In genomic region chr10:75231672-75232581, GRCh38 we compare ENCODE assay signal across 8 cellular contexts. TPM values are rescaled to one million over a fixed set of nuclear protein-coding genes. Genes with fewer than 3 reads are reported as not detected.
DNase-seq lines count a peak whose midpoint lies in the region; ATAC-seq and TF ChIP-seq lines count a peak whose summit lies in the region.
"Had no signal": no experiment of that assay in that cellular context is flagged by ENCODE, and none has a peak within 500 bp of the region (broad histone marks: within the 10 kb centered on the region; RNA-seq: fewer than 3 reads in every experiment).

No MANE protein-coding gene starts in this region.

- TF ChIP-seq CTCF in GM12865 (IDR thresholded peaks at IDR 0.05; ENCODE audit: insufficient read depth, low read depth, low read length, missing control alignments): no peak

- H3K9me3 ChIP-seq in CD4-positive, CD25-positive, alpha-beta regulatory T cell (ENCODE audit: control insufficient read depth in 2 of 2, low read length in 2 of 2): no peaks in the 10 kb centered on the region

- peaks cover 24% of the 10 kb centered on the region for H3K4me1 ChIP-seq in CD4-positive, CD25-positive, alpha-beta regulatory T cell (ENCODE audit: control insufficient read depth, insufficient read depth, low read length, poor library complexity, severe bottlenecking)

- POLR2A ChIA-PET in activated CD8-positive, alpha-beta T cell treated with anti-CD3 and anti-CD28 coated beads, Interleukin-2, amount 10 ng/mL, durations not matched to agents 7 days and 5 days (lab: Charles Lee): interaction anchor here (0.5 to 5.8 kb wide), 3 partner anchors 21 to 120 kb away, joined by 3 to 61 read pairs (median 7); partner anchors contain the start of genes SAMD8 and VDAC2

- CTCF ChIA-PET in activated CD8-positive, alpha-beta T cell treated with anti-CD3 and anti-CD28 coated beads, Interleukin-2, amount 10 ng/mL, durations not matched to agents 7 days and 5 days (lab: Charles Lee): interaction anchor here (1.1 to 12.8 kb wide), 11 partner anchors 10 to 988 kb away, joined by 3 to 279 read pairs (median 6); partner anchors contain the start of genes SAMD8 and VDAC2

- no peak for ATAC-seq in CD4-positive, CD25-positive, alpha-beta regulatory T cell (ENCODE audit: low read depth in 2 of 2)
- ATAC-seq in activated CD8-positive, alpha-beta T cell treated with anti-CD3 and anti-CD28 coated beads, Interleukin-2, amount 10 ng/mL, durations not matched to agents 7 days and 5 days: no peak
- ATAC-seq in naive B cell (ENCODE audit: low read depth in 2 of 2) (no peak), HG02938 (IDR thresholded peaks at IDR 0.05; ENCODE audit: unreplicated experiment) (no peak)

- DNase-seq in CD4-positive, CD25-positive, alpha-beta regulatory T cell: no peak
- DNase-seq in GM12865 (ENCODE audit: low read depth) (peak; percentile 24), naive B cell (no peak), COLO829 (ENCODE audit: low spot score) (no peak), SHP77 treated with DMSO at 0.1 percent for 48 hours (lab: John Stamatoyannopoulos, UW) (no peak)
- no peak for DNase-seq in activated CD8-positive, alpha-beta T cell treated with anti-CD3 and anti-CD28 coated beads, Interleukin-2, amount 10 ng/mL, durations not matched to agents 7 days and 5 days
- DNase-seq: NCI-H187 treated with DMSO at 0.1 percent for 48 hours had no signal

- peaks cover 17% of the 10 kb centered on the region for H3K36me3 Mint-ChIP-seq in CD4-positive, CD25-positive, alpha-beta regulatory T cell
- peaks cover 51% of the 10 kb centered on the region for H3K36me3 Mint-ChIP-seq in activated CD8-positive, alpha-beta T cell treated with anti-CD3 and anti-CD28 coated beads, Interleukin-2, amount 10 ng/mL, durations not matched to agents 7 days and 5 days (ENCODE audit: low read depth)
- H3K36me3 Mint-ChIP-seq in naive B cell: peaks cover 0 to 10% of the 10 kb centered on the region in 2 donors

- H3K27me3 ChIP-seq in CD4-positive, CD25-positive, alpha-beta regulatory T cell (ENCODE audit: control insufficient read depth, insufficient read depth, low read length): no peaks in the 10 kb centered on the region

- H3K27me3 Mint-ChIP-seq in CD4-positive, CD25-positive, alpha-beta regulatory T cell: no peaks in the 10 kb centered on the region
- no peaks in the 10 kb centered on the region for H3K27me3 Mint-ChIP-seq in activated CD8-positive, alpha-beta T cell treated with anti-CD3 and anti-CD28 coated beads, Interleukin-2, amount 10 ng/mL, durations not matched to agents 7 days and 5 days (ENCODE audit: low read depth)
- H3K27me3 Mint-ChIP-seq in naive B cell: no peaks in the 10 kb centered on the region

- peak overlapping the region; percentile 76 for H3K27ac ChIP-seq in CD4-positive, CD25-positive, alpha-beta regulatory T cell (ENCODE audit: insufficient read depth, low read length, poor library complexity, severe bottlenecking)

- H3K4me1 Mint-ChIP-seq in CD4-positive, CD25-positive, alpha-beta regulatory T cell: peaks cover 10 to 42% (median 32%) of the 10 kb centered on the region in 4 donors
- H3K4me1 Mint-ChIP-seq in activated CD8-positive, alpha-beta T cell treated with anti-CD3 and anti-CD28 coated beads, Interleukin-2, amount 10 ng/mL, durations not matched to agents 7 days and 5 days (ENCODE audit: low read depth): peaks cover 46% of the 10 kb centered on the region
- peaks cover 15 to 31% (median 26%) of the 10 kb centered on the region in 3 donors for H3K4me1 Mint-ChIP-seq in naive B cell

- no peak overlapping the region for H3K4me3 ChIP-seq in CD4-positive, CD25-positive, alpha-beta regulatory T cell (ENCODE audit: low read depth, low read length)
- no peak overlapping the region for H3K4me3 ChIP-seq in GM12865 (ENCODE audit: low read depth, low read length)

- peaks cover 33% of the 10 kb centered on the region for H3K36me3 ChIP-seq in CD4-positive, CD25-positive, alpha-beta regulatory T cell (ENCODE audit: control insufficient read depth, insufficient read depth, low read length)

- no peaks in the 10 kb centered on the region for H3K9me3 Mint-ChIP-seq in CD4-positive, CD25-positive, alpha-beta regulatory T cell
- no peaks in the 10 kb centered on the region for H3K9me3 Mint-ChIP-seq in activated CD8-positive, alpha-beta T cell treated with anti-CD3 and anti-CD28 coated beads, Interleukin-2, amount 10 ng/mL, durations not matched to agents 7 days and 5 days (ENCODE audit: insufficient read depth)
- no peaks in the 10 kb centered on the region for H3K9me3 Mint-ChIP-seq in naive B cell

- H3K27ac Mint-ChIP-seq in CD4-positive, CD25-positive, alpha-beta regulatory T cell: peak overlapping the region; percentile 10 to 94 (median 91)
- H3K27ac Mint-ChIP-seq in activated CD8-positive, alpha-beta T cell treated with anti-CD3 and anti-CD28 coated beads, Interleukin-2, amount 10 ng/mL, durations not matched to agents 7 days and 5 days: peak overlapping the region; percentile 89
- peak overlapping the region in 5 of 6 donors; percentile 19 to 97 (median 86) for H3K27ac Mint-ChIP-seq in naive B cell

- H3K4me3 Mint-ChIP-seq in CD4-positive, CD25-positive, alpha-beta regulatory T cell: peak overlapping the region in 3 of 4 donors; percentile 16 to 87 (median 44)
- H3K4me3 Mint-ChIP-seq in activated CD8-positive, alpha-beta T cell treated with anti-CD3 and anti-CD28 coated beads, Interleukin-2, amount 10 ng/mL, durations not matched to agents 7 days and 5 days: no peak overlapping the region
- peak overlapping the region in 5 of 8 donors; percentile 25 to 85 (median 45) for H3K4me3 Mint-ChIP-seq in naive B cell

RNA-seq across cellular contexts. Expression of gene COMTD1, which starts 3.8 kb away (rescaled TPM):
- 21.1 TPM for total RNA-seq in CD4-positive, CD25-positive, alpha-beta regulatory T cell
- polyA plus RNA-seq in CD4-positive, CD25-positive, alpha-beta regulatory T cell: 10 to 100 TPM; 20.0 to 35.0 (median 22.8) TPM
- 10 to 100 TPM; 58.6 to 62.5 TPM for total RNA-seq in activated CD8-positive, alpha-beta T cell treated with anti-CD3 and anti-CD28 coated beads, Interleukin-2, amount 10 ng/mL, durations not matched to agents 7 days and 5 days
- polyA plus RNA-seq in naive B cell (ENCODE audit: low read depth in 6 of 6): 1 to 10 TPM; 3.1 to 7.0 (median 6.0) TPM

RNA-seq across cellular contexts. Expression of gene VDAC2, which starts 21.3 kb away (rescaled TPM):
- total RNA-seq in CD4-positive, CD25-positive, alpha-beta regulatory T cell: 110 TPM
- 100 to 1,000 TPM; 153 to 201 (median 160) TPM for polyA plus RNA-seq in CD4-positive, CD25-positive, alpha-beta regulatory T cell
- 100 to 1,000 TPM; 152 to 159 TPM for total RNA-seq in activated CD8-positive, alpha-beta T cell treated with anti-CD3 and anti-CD28 coated beads, Interleukin-2, amount 10 ng/mL, durations not matched to agents 7 days and 5 days
- 100 to 1,000 TPM; 137 to 212 (median 151) TPM for polyA plus RNA-seq in naive B cell (ENCODE audit: low read depth in 6 of 6)
